In the genomic region with DNA sequence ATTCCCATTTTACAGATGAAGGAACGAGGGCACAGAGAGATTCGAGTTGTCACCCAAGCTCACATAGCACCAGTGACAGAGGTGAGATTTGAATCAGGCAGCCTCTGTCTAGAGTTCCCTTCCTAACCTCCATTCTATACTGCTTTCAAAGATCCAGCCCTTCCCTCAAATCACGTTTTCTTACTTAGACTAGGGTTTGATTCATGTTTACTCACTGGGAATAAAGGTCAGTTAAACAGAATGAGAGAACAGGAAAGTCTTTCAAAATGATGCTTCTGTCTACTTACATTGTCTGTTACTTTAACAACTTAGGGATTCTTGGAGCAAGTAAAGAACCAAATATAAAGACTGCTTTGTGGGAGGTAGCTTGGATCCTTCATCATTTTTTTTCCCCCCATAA, we compare ENCODE assay signal across 35 cellular contexts.
"Had no signal": no experiment of that assay in that cellular context is flagged by ENCODE, and none has a peak within 500 bp of the region (broad histone marks: within the 10 kb centered on the region; RNA-seq: fewer than 3 reads in every experiment).

No MANE protein-coding gene starts in this region.

- H3K4me3 ChIP-seq: adrenal gland, body of pancreas, breast epithelium had no signal

- H3K9me3 Mint-ChIP-seq: activated B cell treated with CpG ODN at 0.5 μM for 24 hours; activated CD4-positive, alpha-beta memory T cell treated with anti-CD3 and anti-CD28 coated beads, Interleukin-2, amount 10 ng/mL, durations not matched to agents 7 days and 5 days; activated naive CD4-positive, alpha-beta T cell treated with anti-CD3 and anti-CD28 coated beads for 36 hours; activated naive CD4-positive, alpha-beta T cell treated with anti-CD3 and anti-CD28 coated beads, Interleukin-2, amount 50 U/mL, for 72 hours; activated naive CD8-positive, alpha-beta T cell treated with anti-CD3 and anti-CD28 coated beads for 36 hours; activated T-cell treated with anti-CD3 and anti-CD28 coated beads, Interleukin-2, amount 50 U/mL, for 24 hours; T-helper 1 cell treated with Interleukin-12 subunit alpha and Interleukin-12 subunit beta and Interleukin-4 antibody, amounts not matched to agents 30 μg/mL and 1 μg/mL, for 36 hours; T-helper 2 cell treated with Interferon-gamma antibody and Interleukin-4, amounts not matched to agents 5 μg/mL and 100 μg/mL, for 36 hours had no signal

- FAIRE-seq: astrocyte, TTC549 had no signal

- H3K4me3 Mint-ChIP-seq: activated B cell treated with CpG ODN at 0.5 μM for 24 hours; activated CD4-positive, alpha-beta memory T cell treated with anti-CD3 and anti-CD28 coated beads, Interleukin-2, amount 10 ng/mL, durations not matched to agents 7 days and 5 days; activated CD4-positive, alpha-beta T cell treated with anti-CD3 and anti-CD28 coated beads, Interleukin-2, amount 10 ng/mL, durations not matched to agents 24 days and 14 days; activated CD8-positive, alpha-beta memory T cell treated with anti-CD3 and anti-CD28 coated beads, Interleukin-2, amount 10 ng/mL, durations not matched to agents 7 days and 5 days; activated CD8-positive, alpha-beta T cell treated with anti-CD3 and anti-CD28 coated beads, Interleukin-2, amount 10 ng/mL, durations not matched to agents 7 days and 5 days; activated naive CD4-positive, alpha-beta T cell treated with anti-CD3 and anti-CD28 coated beads for 36 hours; activated naive CD8-positive, alpha-beta T cell treated with anti-CD3 and anti-CD28 coated beads for 36 hours; activated T-cell treated with anti-CD3 and anti-CD28 coated beads, Interleukin-2, amount 50 U/mL, for 24 hours; T-helper 1 cell treated with Interleukin-12 subunit alpha and Interleukin-12 subunit beta and Interleukin-4 antibody, amounts not matched to agents 30 μg/mL and 1 μg/mL, for 36 hours; T-helper 2 cell treated with Interferon-gamma antibody and Interleukin-4, amounts not matched to agents 5 μg/mL and 100 μg/mL, for 36 hours had no signal

- H3K4me1 Mint-ChIP-seq: activated CD4-positive, alpha-beta memory T cell treated with anti-CD3 and anti-CD28 coated beads, Interleukin-2, amount 10 ng/mL, durations not matched to agents 7 days and 5 days; activated CD4-positive, alpha-beta T cell treated with anti-CD3 and anti-CD28 coated beads, Interleukin-2, amount 10 ng/mL, durations not matched to agents 24 days and 14 days; activated CD8-positive, alpha-beta memory T cell treated with anti-CD3 and anti-CD28 coated beads, Interleukin-2, amount 10 ng/mL, durations not matched to agents 7 days and 5 days had no signal

- H3K27me3 Mint-ChIP-seq: activated B cell treated with CpG ODN at 0.5 μM for 24 hours; activated naive CD8-positive, alpha-beta T cell treated with anti-CD3 and anti-CD28 coated beads for 36 hours had no signal

- H3K27ac Mint-ChIP-seq: activated B cell treated with CpG ODN at 0.5 μM for 24 hours; activated CD4-positive, alpha-beta memory T cell treated with anti-CD3 and anti-CD28 coated beads, Interleukin-2, amount 10 ng/mL, durations not matched to agents 7 days and 5 days; activated CD4-positive, alpha-beta T cell treated with anti-CD3 and anti-CD28 coated beads, Interleukin-2, amount 10 ng/mL, durations not matched to agents 24 days and 14 days; activated CD8-positive, alpha-beta memory T cell treated with anti-CD3 and anti-CD28 coated beads, Interleukin-2, amount 10 ng/mL, durations not matched to agents 7 days and 5 days; activated CD8-positive, alpha-beta T cell treated with anti-CD3 and anti-CD28 coated beads, Interleukin-2, amount 10 ng/mL, durations not matched to agents 7 days and 5 days; activated naive CD4-positive, alpha-beta T cell treated with anti-CD3 and anti-CD28 coated beads for 36 hours; activated naive CD4-positive, alpha-beta T cell treated with anti-CD3 and anti-CD28 coated beads, Interleukin-2, amount 50 U/mL, for 72 hours; activated naive CD8-positive, alpha-beta T cell treated with anti-CD3 and anti-CD28 coated beads for 36 hours; activated T-cell treated with anti-CD3 and anti-CD28 coated beads, Interleukin-2, amount 50 U/mL, for 24 hours; T-helper 1 cell treated with Interleukin-12 subunit alpha and Interleukin-12 subunit beta and Interleukin-4 antibody, amounts not matched to agents 30 μg/mL and 1 μg/mL, for 36 hours; T-helper 2 cell treated with Interferon-gamma antibody and Interleukin-4, amounts not matched to agents 5 μg/mL and 100 μg/mL, for 36 hours had no signal

- H3K36me3 Mint-ChIP-seq: activated CD8-positive, alpha-beta memory T cell treated with anti-CD3 and anti-CD28 coated beads, Interleukin-2, amount 10 ng/mL, durations not matched to agents 7 days and 5 days; activated naive CD4-positive, alpha-beta T cell treated with anti-CD3 and anti-CD28 coated beads, Interleukin-2, amount 50 U/mL, for 72 hours; activated naive CD8-positive, alpha-beta T cell treated with anti-CD3 and anti-CD28 coated beads for 36 hours had no signal

- H3K9me3 ChIP-seq: adrenal gland, body of pancreas, breast epithelium had no signal

- ATAC-seq: activated CD8-positive, alpha-beta memory T cell treated with anti-CD3 and anti-CD28 coated beads, Interleukin-2, amount 10 ng/mL, durations not matched to agents 7 days and 5 days; activated CD8-positive, alpha-beta T cell treated with anti-CD3 and anti-CD28 coated beads, Interleukin-2, amount 10 ng/mL, durations not matched to agents 7 days and 5 days; activated naive CD4-positive, alpha-beta T cell treated with anti-CD3 and anti-CD28 coated beads, Interleukin-2, amount 50 U/mL, for 72 hours; body of pancreas had no signal

- H3K27ac ChIP-seq: adrenal gland, body of pancreas, brain microvascular endothelial cell, breast epithelium, VCaP had no signal

- H3K27me3 ChIP-seq: adrenal gland, body of pancreas, brain microvascular endothelial cell, breast epithelium had no signal

- H3K36me3 ChIP-seq: adrenal gland, brain microvascular endothelial cell, breast epithelium had no signal

- H3K4me1 ChIP-seq: adrenal gland, body of pancreas, breast epithelium had no signal

- DNase-seq: activated B cell treated with CpG ODN at 0.5 μM for 24 hours; activated CD4-positive, alpha-beta memory T cell treated with anti-CD3 and anti-CD28 coated beads, Interleukin-2, amount 10 ng/mL, durations not matched to agents 7 days and 5 days; activated CD4-positive, alpha-beta T cell treated with anti-CD3 and anti-CD28 coated beads for 4 hours; activated CD4-positive, alpha-beta T cell treated with anti-CD3 and anti-CD28 coated beads, Interleukin-2, amount 10 ng/mL, durations not matched to agents 24 days and 14 days; activated CD4-positive, alpha-beta T cell treated with anti-CD3 and anti-CD28 coated beads, Interleukin-2, amount 50 U/mL, for 1 hour; activated CD4-positive, alpha-beta T cell treated with anti-CD3 and anti-CD28 coated beads, Interleukin-2, amount 50 U/mL, for 4 hours; activated CD4-positive, CD25-positive, alpha-beta regulatory T cell treated with anti-CD3 and anti-CD28 coated beads, Interleukin-2, amount 50 U/mL, for 72 hours; activated CD8-positive, alpha-beta memory T cell treated with anti-CD3 and anti-CD28 coated beads for 24 hours; activated CD8-positive, alpha-beta memory T cell treated with anti-CD3 and anti-CD28 coated beads, Interleukin-2, amount 10 ng/mL, durations not matched to agents 7 days and 5 days; activated CD8-positive, alpha-beta memory T cell treated with anti-CD3 and anti-CD28 coated beads, Interleukin-2, amount 50 U/mL, for 48 hours; activated CD8-positive, alpha-beta T cell treated with anti-CD3 and anti-CD28 coated beads, Interleukin-2, amount 10 ng/mL, durations not matched to agents 7 days and 5 days; activated effector memory CD4-positive, alpha-beta T cell treated with anti-CD3 and anti-CD28 coated beads, Interleukin-2, amount 50 U/mL, for 16 hours; activated gamma-delta T cell treated with Interleukin-2 at 50 U/mL for 16 hours; activated naive CD4-positive, alpha-beta T cell; activated naive CD4-positive, alpha-beta T cell treated with anti-CD3 and anti-CD28 coated beads for 36 hours; activated naive CD4-positive, alpha-beta T cell treated with anti-CD3 and anti-CD28 coated beads, Interleukin-2, amount 50 U/mL, for 16 hours; activated naive CD8-positive, alpha-beta T cell treated with anti-CD3 and anti-CD28 coated beads for 36 hours; activated T-cell treated with anti-CD3 and anti-CD28 coated beads, Interleukin-2, amount 50 U/mL, for 24 hours; activated T-cell treated with anti-CD3 and anti-CD28 coated beads, Interleukin-2, amount 50 U/mL, for 48 hours; adrenal gland; amniotic stem cell; aorta; body of pancreas; brain microvascular endothelial cell; central memory CD4-positive, alpha-beta T cell; T-helper 1 cell; T-helper 2 cell; T-helper 9 cell had no signal
